In the genomic region with DNA sequence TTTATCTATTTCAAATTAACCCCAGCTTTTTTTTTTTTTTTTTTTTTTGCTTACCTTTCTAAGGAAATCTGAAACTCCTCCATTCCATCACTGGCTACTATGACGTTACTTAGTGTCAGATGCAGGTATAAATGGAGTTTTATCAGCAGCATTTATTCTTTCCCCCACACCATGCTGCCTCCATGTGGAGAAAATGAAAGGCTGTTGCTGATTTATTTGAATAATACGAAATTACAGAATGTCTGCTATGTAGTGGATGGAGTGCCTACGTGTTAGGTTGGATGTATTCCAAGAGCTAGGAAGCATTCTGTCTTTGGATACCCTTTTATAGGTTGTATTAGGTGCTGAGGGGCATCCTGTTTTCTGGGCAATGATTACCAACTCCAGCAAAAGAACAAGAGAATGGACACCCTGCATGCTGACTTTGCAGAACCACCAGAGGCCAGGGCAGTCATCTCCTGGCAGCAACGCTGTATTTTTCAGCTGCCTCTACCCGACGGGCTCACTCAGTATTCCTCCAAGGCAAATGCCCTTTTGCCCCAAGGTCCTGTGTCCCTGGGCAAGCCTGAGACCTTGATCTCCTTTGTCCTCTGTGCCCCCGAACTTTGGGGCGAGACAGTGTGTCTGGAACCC, we compare ENCODE assay signal across 10 cellular contexts.
DNase-seq lines count a peak whose midpoint lies in the region; ATAC-seq and TF ChIP-seq lines count a peak whose summit lies in the region.
"Had no signal": no experiment of that assay in that cellular context is flagged by ENCODE, and none has a peak within 500 bp of the region (broad histone marks: within the 10 kb centered on the region; RNA-seq: fewer than 3 reads in every experiment).

No MANE protein-coding gene starts in this region.

- H3K27ac ChIP-seq in PC-9 (no peak overlapping the region), testis (no peak overlapping the region)

- ATAC-seq in GM18505 (IDR thresholded peaks at IDR 0.05; ENCODE audit: unreplicated experiment) (no peak), HG02588 (IDR thresholded peaks at IDR 0.05; ENCODE audit: unreplicated experiment) (no peak)

- BruUV-seq in PC-9 (replicated peaks; lab: Mats Ljungman, UMichigan), result no TSS peak

- H4K20me1 ChIP-seq in PC-9 (ENCODE audit: insufficient read depth), result no peaks in the 10 kb centered on the region

- H3K4me1 ChIP-seq in PC-9 (replicated peaks; ENCODE audit: insufficient read depth), result no peaks in the 10 kb centered on the region
- no peaks in the 10 kb centered on the region for H3K4me1 ChIP-seq in testis

- peak; percentile 2 for DNase-seq in DMS53 (lab: John Stamatoyannopoulos, UW)
- DNase-seq in DMS53 treated with DMSO at 0.1 percent for 48 hours (lab: John Stamatoyannopoulos, UW; ENCODE audit: unreplicated experiment), result no peak
- peak in 1 of 2 experiments; percentile 18 for DNase-seq in PC-9
- DNase-seq in globus pallidus (ENCODE audit: low spot score), result peak; percentile 35
- DNase-seq in testis, result peak; percentile 37
- no peak for DNase-seq in activated effector memory CD4-positive, alpha-beta T cell treated with Interleukin-2 at 50 U/mL for 16 hours
- DNase-seq: activated CD8-positive, alpha-beta memory T cell treated with anti-CD3 and anti-CD28 coated beads, Interleukin-2, amount 50 U/mL, for 4 hours; RPMI8226 had no signal

- peak; percentile 49 for TF ChIP-seq CTCF in PC-9 (conservative IDR thresholded peaks at IDR 0.05)
- TF ChIP-seq CTCF in testis (IDR thresholded peaks at IDR 0.05), result peak in 2 of 3 experiments; percentile 21 to 37

- no peaks in the 10 kb centered on the region for H3K9me2 ChIP-seq in PC-9 (ENCODE audit: insufficient read depth)

- H3K4me3 ChIP-seq in PC-9, result no peak overlapping the region
- H3K4me3 ChIP-seq in testis, result no peak overlapping the region

- no peaks in the 10 kb centered on the region for H3K79me2 ChIP-seq in PC-9 (ENCODE audit: low read depth)

- H3K27me3 ChIP-seq in PC-9 (ENCODE audit: insufficient read depth, low read depth) (no peaks in the 10 kb centered on the region), testis (no peaks in the 10 kb centered on the region)

- H2AFZ ChIP-seq in PC-9, result no peak overlapping the region

- H3K36me3 ChIP-seq in PC-9 (ENCODE audit: low read depth) (no peaks in the 10 kb centered on the region), testis (ENCODE audit: low read depth, missing control alignments) (no peaks in the 10 kb centered on the region)

- POLR2A ChIA-PET in PC-9 (lab: Charles Lee; ENCODE audit: unreplicated experiment), result interaction anchor here (0.5 to 0.6 kb wide), 4 partner anchors 26 to 402 kb away, joined by 3 to 6 read pairs (median 4); no protein-coding TSS in a partner anchor

- H3K4me2 ChIP-seq in PC-9, result no peak overlapping the region

- intact Hi-C loops in PC-9 (cut with micrococcal nuclease; ENCODE audit: unreplicated experiment), result loop anchor here (1.0 to 5.0 kb wide), 5 partner anchors 66 to 472 kb away; a partner anchor contains a TSS
- intact Hi-C loops in testis (cut with DNase I; ENCODE audit: low total_unique reads), result no loop called here

- no peaks in the 10 kb centered on the region for H3K9me3 ChIP-seq in PC-9 (ENCODE audit: insufficient read depth, low read depth)
- H3K9me3 ChIP-seq in testis, result no peaks in the 10 kb centered on the region

- CTCF ChIA-PET in PC-9 (lab: Charles Lee), result interaction anchor here (0.6 to 0.8 kb wide), 8 partner anchors 10 to 469 kb away, joined by 3 to 29 read pairs (median 4); no protein-coding TSS in a partner anchor

- no peaks in the 10 kb centered on the region for H3F3A ChIP-seq in PC-9 (ENCODE audit: insufficient read depth, low read depth)

- WGBS in testis, 2 donors, result 64 to 70% methylated on average over 8 of the region's 8 CpGs

- TF ChIP-seq POLR2A in testis (IDR thresholded peaks at IDR 0.05), result no peak
- TF ChIP-seq POLR2A in GM18505 (IDR thresholded peaks at IDR 0.05; ENCODE audit: borderline replicate concordance, extremely low read depth, insufficient read depth, insufficient read length), result no peak

Comparison
In these comparisons a context has a peak if more than half of its experiments do, and no peak if none do; other contexts are left out.
1. DNase-seq: peak in DMS53 (single experiment), globus pallidus (single experiment) and testis (single experiment); none in DMS53 treated with DMSO at 0.1 percent for 48 hours (single experiment) and activated effector memory CD4-positive, alpha-beta T cell treated with Interleukin-2 at 50 U/mL for 16 hours (single experiment).